ENCODE assay signal across 1 cellular context in the genomic region with DNA sequence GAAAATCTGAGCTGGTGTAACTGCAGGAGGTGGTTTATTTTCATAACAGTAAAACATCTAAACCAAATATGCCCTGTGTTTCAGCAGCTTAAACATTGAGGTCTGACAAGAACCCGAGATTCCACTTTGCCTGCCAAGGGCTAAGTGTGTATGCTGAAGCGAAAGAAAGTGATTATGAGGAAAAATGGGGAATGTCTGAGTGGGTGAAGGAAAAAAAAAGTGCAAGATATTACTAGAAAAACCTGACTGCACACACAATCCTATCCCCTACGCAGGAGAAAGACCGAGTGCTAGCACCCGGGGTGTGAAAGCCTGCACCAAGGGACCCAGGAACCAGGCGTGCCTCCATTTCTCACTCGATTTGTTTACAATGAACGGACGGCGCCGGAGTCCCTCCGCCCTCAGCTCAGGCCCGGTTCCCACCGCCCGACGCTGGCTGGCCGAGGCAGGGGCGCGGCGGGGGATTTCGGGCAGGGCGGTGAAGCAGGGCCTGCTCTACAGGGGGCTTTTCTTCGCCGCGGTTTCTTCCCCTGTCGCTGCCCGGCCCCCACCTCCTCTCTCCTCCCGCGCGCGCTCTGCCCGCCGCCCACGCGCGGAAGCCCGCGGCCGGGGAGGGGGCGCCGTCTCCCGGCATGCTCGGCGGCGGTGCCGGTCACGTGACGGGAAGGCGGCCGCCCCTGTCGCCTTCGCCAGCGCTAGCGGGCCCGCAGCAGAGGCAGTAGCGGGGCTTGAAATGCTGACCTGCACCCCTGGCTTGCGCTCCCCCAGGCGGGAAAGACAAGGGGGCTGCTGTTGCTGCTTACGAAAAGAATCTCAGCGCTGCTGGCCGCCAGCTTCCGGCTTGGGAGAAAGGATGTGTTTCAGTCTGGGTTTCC.
TF ChIP-seq lines count a peak whose summit lies in the region.

No MANE protein-coding gene starts in this region.

TF ChIP-seq in HepG2, 621 proteins besides CTCF, POLR2A, EP300 and RAD21 (continued from another document):
- TF ChIP-seq, protein P1, sequence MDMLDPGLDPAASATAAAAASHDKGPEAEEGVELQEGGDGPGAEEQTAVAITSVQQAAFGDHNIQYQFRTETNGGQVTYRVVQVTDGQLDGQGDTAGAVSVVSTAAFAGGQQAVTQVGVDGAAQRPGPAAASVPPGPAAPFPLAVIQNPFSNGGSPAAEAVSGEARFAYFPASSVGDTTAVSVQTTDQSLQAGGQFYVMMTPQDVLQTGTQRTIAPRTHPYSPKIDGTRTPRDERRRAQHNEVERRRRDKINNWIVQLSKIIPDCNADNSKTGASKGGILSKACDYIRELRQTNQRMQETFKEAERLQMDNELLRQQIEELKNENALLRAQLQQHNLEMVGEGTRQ (IDR thresholded peaks at IDR 0.05; ENCODE audit: low read depth, low read length) = 0 out of 2 replicates have a peak, but pooled peaks have one; percentile 24
- TF ChIP-seq, protein P1 (CRISPR knock-in tag; IDR thresholded peaks at IDR 0.05; ENCODE audit: borderline replicate concordance) = no peak
- TF ChIP-seq GABPA (IDR thresholded peaks at IDR 0.05; ENCODE audit: low read depth, low read length) = peak; percentile 51
- no peak for TF ChIP-seq GABPA (CRISPR knock-in tag; IDR thresholded peaks at IDR 0.05; ENCODE audit: low read depth)
- peak; percentile 77 for TF ChIP-seq ZNF143 (CRISPR knock-in tag; IDR thresholded peaks at IDR 0.05)
- TF ChIP-seq, protein P2, sequence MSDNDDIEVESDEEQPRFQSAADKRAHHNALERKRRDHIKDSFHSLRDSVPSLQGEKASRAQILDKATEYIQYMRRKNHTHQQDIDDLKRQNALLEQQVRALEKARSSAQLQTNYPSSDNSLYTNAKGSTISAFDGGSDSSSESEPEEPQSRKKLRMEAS (IDR thresholded peaks at IDR 0.05) = peak; percentile 63
